Comparison of ENCODE assay signal across 2 cellular contexts in genomic region chr9:86342269-86342668, GRCh38.
A peak's percentile ranks its signal among the peaks of the same experiment; 100 is the strongest.
TF ChIP-seq lines count a peak whose summit lies in the region.

No MANE protein-coding gene starts in this region.

TF ChIP-seq in HepG2, 621 proteins besides CTCF, POLR2A, EP300 and RAD21:
- TF ChIP-seq ZNF235 (CRISPR knock-in tag; IDR thresholded peaks at IDR 0.05; ENCODE audit: borderline replicate concordance), result no peak
- TF ChIP-seq MTERF4 (CRISPR knock-in tag; IDR thresholded peaks at IDR 0.05), result no peak
- peak; percentile 49; the same call in 1 of the 2 replicates for TF ChIP-seq ZNF121 (CRISPR knock-in tag; IDR thresholded peaks at IDR 0.05)

TF ChIP-seq in GM12891, 5 proteins besides CTCF, POLR2A, EP300 and RAD21:
- TF ChIP-seq POLR2AphosphoS5 (IDR thresholded peaks at IDR 0.05; ENCODE audit: low read depth, low read length) (no peak), SPI1 (IDR thresholded peaks at IDR 0.05; ENCODE audit: low read depth, low read length) (no peak), TAF1 (IDR thresholded peaks at IDR 0.05; ENCODE audit: low read depth, low read length) (no peak), PAX5 (IDR thresholded peaks at IDR 0.05; ENCODE audit: insufficient read depth, low read length, severe bottlenecking) (no peak), POU2F2 (IDR thresholded peaks at IDR 0.05; ENCODE audit: low read depth, low read length) (no peak)
